In the genomic region with DNA sequence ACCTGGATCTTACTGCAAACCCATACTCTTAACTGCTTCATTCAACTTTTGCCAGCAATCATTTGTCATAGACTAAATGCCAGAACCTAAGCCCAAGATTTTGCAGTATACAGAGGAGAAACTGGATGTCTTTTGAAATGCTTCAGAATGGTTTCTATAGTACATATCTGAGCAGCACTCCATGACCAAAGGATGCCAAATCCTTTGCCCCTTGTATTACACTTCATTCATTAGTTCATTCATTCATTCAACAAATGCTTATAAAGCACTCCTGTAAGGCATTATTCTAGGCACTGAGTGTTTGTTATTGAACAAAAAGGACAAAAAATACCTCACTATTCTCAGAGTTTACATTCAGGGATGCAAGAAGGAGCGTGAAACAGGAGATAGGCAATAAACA, we compare ENCODE assay signal across 3 cellular contexts.
TF ChIP-seq lines count a peak whose summit lies in the region.

No MANE protein-coding gene starts in this region.

TF ChIP-seq in GM23338, 12 proteins besides CTCF, POLR2A, EP300 and RAD21:
- no peak for TF ChIP-seq JUNB (IDR thresholded peaks at IDR 0.05; ENCODE audit: unreplicated experiment)

TF ChIP-seq in GM12878, 131 proteins besides CTCF, POLR2A, EP300 and RAD21:
- no peak for TF ChIP-seq TAF1 (IDR thresholded peaks at IDR 0.05; ENCODE audit: borderline replicate concordance, low read depth, low read length)
- peak; percentile 87 for TF ChIP-seq ZNF24 (IDR thresholded peaks at IDR 0.05)
- TF ChIP-seq SPI1 (IDR thresholded peaks at IDR 0.05; ENCODE audit: borderline replicate concordance, insufficient read depth, low read depth, low read length) = no peak
- TF ChIP-seq, protein P1, sequence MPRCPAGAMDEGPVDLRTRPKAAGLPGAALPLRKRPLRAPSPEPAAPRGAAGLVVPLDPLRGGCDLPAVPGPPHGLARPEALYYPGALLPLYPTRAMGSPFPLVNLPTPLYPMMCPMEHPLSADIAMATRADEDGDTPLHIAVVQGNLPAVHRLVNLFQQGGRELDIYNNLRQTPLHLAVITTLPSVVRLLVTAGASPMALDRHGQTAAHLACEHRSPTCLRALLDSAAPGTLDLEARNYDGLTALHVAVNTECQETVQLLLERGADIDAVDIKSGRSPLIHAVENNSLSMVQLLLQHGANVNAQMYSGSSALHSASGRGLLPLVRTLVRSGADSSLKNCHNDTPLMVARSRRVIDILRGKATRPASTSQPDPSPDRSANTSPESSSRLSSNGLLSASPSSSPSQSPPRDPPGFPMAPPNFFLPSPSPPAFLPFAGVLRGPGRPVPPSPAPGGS (IDR thresholded peaks at IDR 0.05; ENCODE audit: borderline replicate concordance, insufficient read depth, low read depth, low read length, poor library complexity, severe bottlenecking) = no peak
- no peak for TF ChIP-seq TCF7 (IDR thresholded peaks at IDR 0.05; ENCODE audit: borderline replicate concordance)

TF ChIP-seq in K562, 482 proteins besides CTCF, POLR2A, EP300 and RAD21:
- peak; percentile 84 for TF ChIP-seq ZNF24 (IDR thresholded peaks at IDR 0.05)
- TF ChIP-seq GATAD2A (IDR thresholded peaks at IDR 0.05) = no peak
